In the genomic region with DNA sequence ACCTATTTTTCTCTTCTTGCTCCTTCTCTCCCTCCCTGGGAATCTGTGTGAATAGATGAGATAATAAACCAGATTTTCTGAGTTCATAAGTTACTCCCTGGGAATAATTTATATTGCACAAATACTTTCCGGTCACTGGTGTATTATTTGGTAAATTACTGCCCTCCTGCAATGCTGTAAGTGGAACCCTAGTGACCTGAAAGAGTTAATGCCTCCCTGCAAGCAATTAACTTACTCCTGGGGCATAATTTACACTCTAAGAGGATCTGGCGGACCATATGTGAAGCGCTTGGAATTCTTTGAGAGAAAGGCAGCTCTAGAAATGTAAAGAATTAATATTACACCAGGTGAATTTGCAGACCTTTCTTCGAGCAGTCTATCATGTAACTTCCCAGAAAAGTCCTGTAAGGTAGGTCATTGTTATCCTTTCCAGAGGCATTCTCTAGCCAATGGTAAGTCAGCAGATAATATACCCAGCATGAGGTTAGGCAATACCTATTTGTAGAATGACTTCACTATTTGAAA, we compare ENCODE assay signal across 22 cellular contexts. TPM values are rescaled to one million over a fixed set of nuclear protein-coding genes. Genes with fewer than 3 reads are reported as not detected.
"Had no signal": no experiment of that assay in that cellular context is flagged by ENCODE, and none has a peak within 500 bp of the region (broad histone marks: within the 10 kb centered on the region; RNA-seq: fewer than 3 reads in every experiment).

No MANE protein-coding gene starts in this region.

- H3K4me2 ChIP-seq: hepatocyte had no signal

- H2AFZ ChIP-seq: hepatocyte had no signal

- H3K79me2 ChIP-seq: hepatocyte had no signal

- H3K4me1 ChIP-seq: adrenal gland, tibial artery had no signal

- ATAC-seq: activated naive CD4-positive, alpha-beta T cell treated with anti-CD3 and anti-CD28 coated beads, Interleukin-2, amount 50 U/mL, for 72 hours; left lobe of liver; stimulated activated naive CD8-positive, alpha-beta T cell treated with anti-CD3 and anti-CD28 coated beads, Interleukin-15, Interleukin-2, amounts not matched to agents 100 U/mL and 50 U/mL, for 24 hours had no signal

- FAIRE-seq: endothelial cell of umbilical vein, urothelium cell line had no signal

- H3K36me3 ChIP-seq: adrenal gland, cardiac muscle cell, esophagus muscularis mucosa, tibial artery had no signal

- H3K9me3 ChIP-seq: adrenal gland, esophagus muscularis mucosa, tibial artery had no signal

- H3K4me3 ChIP-seq: adrenal gland, cardiac muscle cell, esophagus muscularis mucosa, hepatocyte, tibial artery had no signal

- H3K27ac ChIP-seq: adrenal gland, cardiac muscle cell, esophagus muscularis mucosa, tibial artery had no signal

- DNase-seq: activated CD4-positive, alpha-beta T cell treated with anti-CD3 and anti-CD28 coated beads for 1 hour; activated CD8-positive, alpha-beta memory T cell treated with anti-CD3 and anti-CD28 coated beads for 24 hours; activated CD8-positive, alpha-beta memory T cell treated with anti-CD3 and anti-CD28 coated beads, Interleukin-2, amount 50 U/mL, for 48 hours; activated gamma-delta T cell; adrenal gland; effector CD8-positive, alpha-beta T cell; islet precursor cell; occipital lobe; stimulated activated CD4-positive, alpha-beta T cell treated with anti-CD3 and anti-CD28 coated beads, Interleukin-12 subunit alpha, Interleukin-12 subunit beta, amount 100 ng/mL, for 4 hours; stimulated activated CD4-positive, alpha-beta T cell treated with anti-CD3 and anti-CD28 coated beads, Interleukin-1b, Interleukin-23, amount 100 ng/mL, for 48 hours; stimulated activated naive CD8-positive, alpha-beta T cell treated with anti-CD3 and anti-CD28 coated beads, Interleukin-15, Interleukin-2, amounts not matched to agents 100 U/mL and 50 U/mL, for 24 hours; substantia nigra; tibial artery had no signal

- H3K27me3 ChIP-seq: esophagus muscularis mucosa had no signal

RNA-seq across cellular contexts. Expression of a gene that starts 7.0 kb away (rescaled TPM):
- total RNA-seq: activated naive CD4-positive, alpha-beta T cell treated with anti-CD3 and anti-CD28 coated beads, Interleukin-2, amount 50 U/mL, for 72 hours; cardiac muscle cell; endothelial cell of umbilical vein; lung microvascular endothelial cell; occipital lobe had no signal
- polyA plus RNA-seq: cardiac muscle cell, endothelial cell of umbilical vein, neural cell had no signal
